27 cellular contexts compared by ENCODE assay signal in genomic region chr2:120732506-120733237, GRCh38. TPM values are rescaled to one million over a fixed set of nuclear protein-coding genes. Genes with fewer than 3 reads are reported as not detected.
DNase-seq lines count a peak whose midpoint lies in the region; ATAC-seq and TF ChIP-seq lines count a peak whose summit lies in the region.
"Had no signal": no experiment of that assay in that cellular context is flagged by ENCODE, and none has a peak within 500 bp of the region (broad histone marks: within the 10 kb centered on the region; RNA-seq: fewer than 3 reads in every experiment).

No MANE protein-coding gene starts in this region.

- TF ChIP-seq POLR2A in esophagus muscularis mucosa (IDR thresholded peaks at IDR 0.05; ENCODE audit: low read depth): no peak

- H3K36me3 ChIP-seq in BLaER1: no peaks in the 10 kb centered on the region
- H3K36me3 ChIP-seq in esophagus muscularis mucosa: no peaks in the 10 kb centered on the region
- H3K36me3 ChIP-seq: neural progenitor cell had no signal

- ATAC-seq in GM19467 (IDR thresholded peaks at IDR 0.05; ENCODE audit: unreplicated experiment): no peak
- ATAC-seq: GM23338, mucosa of descending colon, Right ventricle myocardium inferior, T-cell had no signal

- H3K4me3 ChIP-seq in BLaER1 (no peak overlapping the region), esophagus muscularis mucosa (no peak overlapping the region)
- H3K4me3 ChIP-seq: GM23338, mucosa of descending colon, neural progenitor cell had no signal

- H3K27ac ChIP-seq in BLaER1 (no peak overlapping the region), esophagus muscularis mucosa (replicated peaks in 1 of 4) (peak overlapping the region; percentile 87 to 94 (median 92))
- H3K27ac ChIP-seq: neural progenitor cell, VCaP had no signal

- H3K4me2 ChIP-seq in BLaER1: 0 out of 2 replicates have a peak overlapping the region, but pooled peaks have one; percentile 17
- H3K4me2 ChIP-seq: GM23338, neural progenitor cell had no signal

- TF ChIP-seq CTCF in esophagus muscularis mucosa (IDR thresholded peaks at IDR 0.05): no peak

- H4K20me1 ChIP-seq in BLaER1: peaks cover 29% of the 10 kb centered on the region

- TF ChIP-seq EP300 in esophagus muscularis mucosa (IDR thresholded peaks at IDR 0.05): no peak

- H3K4me1 ChIP-seq in BLaER1: peaks cover 16% of the 10 kb centered on the region
- peaks cover 12 to 63% (median 52%) of the 10 kb centered on the region in 4 donors for H3K4me1 ChIP-seq in esophagus muscularis mucosa

- H3K9ac ChIP-seq in BLaER1: no peak overlapping the region
- H3K9ac ChIP-seq: neural progenitor cell had no signal

- in situ Hi-C loops in ACHN (cut with HindIII; ENCODE audit: low pct_ligation_motif_present, low pct_unique_long_range_greater_than_20kb, low sequenced_read_pairs): no loop called here

- WGBS in esophagus muscularis mucosa: 78% methylated on average over 14 of the region's 14 CpGs

- H3K9me3 ChIP-seq in BLaER1 (no peaks in the 10 kb centered on the region), esophagus muscularis mucosa (no peaks in the 10 kb centered on the region)
- H3K9me3 ChIP-seq: mucosa of descending colon had no signal

- intact Hi-C loops in esophagus muscularis mucosa (cut with DNase I): no loop called here
- intact Hi-C loops in posterior vena cava (cut with DNase I): loop anchor here (10.0 kb wide), 3 partner anchors 72 to 212 kb away; no protein-coding TSS in a partner anchor

- H3K27me3 ChIP-seq in BLaER1 (peaks cover 53% of the 10 kb centered on the region), esophagus muscularis mucosa (peaks cover 0 to 32% (median 0%) of the 10 kb centered on the region in 4 donors)
- H3K27me3 ChIP-seq: neural progenitor cell had no signal

- DNase-seq in KG1 (lab: John Stamatoyannopoulos, UW): peak; percentile 22
- DNase-seq in esophagus muscularis mucosa (ENCODE audit: extremely low spot score): peak; percentile 75
- peak; percentile 23 for DNase-seq in posterior vena cava (ENCODE audit: low spot score)
- no peak for DNase-seq in NCI-H82 (lab: John Stamatoyannopoulos, UW)
- no peak for DNase-seq in ACHN
- DNase-seq in epidermal melanocyte (ENCODE audit: insufficient read length, low spot score): no peak
- DNase-seq: activated CD4-positive, alpha-beta T cell treated with anti-CD3 and anti-CD28 coated beads, Interleukin-2, amount 50 U/mL, for 48 hours; activated naive CD4-positive, alpha-beta T cell treated with Interleukin-2 at 50 U/mL for 16 hours; activated T-cell treated with anti-CD3 and anti-CD28 coated beads, Interleukin-2, amount 50 U/mL, for 24 hours; aorta; caudate nucleus; dermis blood vessel endothelial cell; hippocampal formation; Karpas-422; mucosa of descending colon; NCI-H1694 treated with DMSO at 0.1 percent for 48 hours; NCI-H748 treated with DMSO at 0.1 percent for 48 hours; OCI-M1; stimulated activated CD4-positive, alpha-beta T cell treated with anti-CD3 and anti-CD28 coated beads, Interleukin-4, amount 100 ng/mL, for 24 hours; T-cell had no signal

RNA-seq across cellular contexts. Expression of gene GLI2, which starts 3.0 kb away (rescaled TPM):
- total RNA-seq in esophagus muscularis mucosa (10 to 100 TPM in 2 of 4 donors, 1 to 10 TPM in 2; 7.1 to 25.3 (median 11.8) TPM), posterior vena cava (10 to 100 TPM; 13.0 to 21.1 TPM)
- total RNA-seq: pulmonary artery endothelial cell had no signal

Comparison
In these comparisons a context has a peak if more than half of its experiments do, and no peak if none do; other contexts are left out.
1. DNase-seq: peak in KG1 (single experiment), esophagus muscularis mucosa (single experiment) and posterior vena cava (single experiment); none in NCI-H82 (single experiment), ACHN (single experiment) and epidermal melanocyte (single experiment).